In the genomic region with DNA sequence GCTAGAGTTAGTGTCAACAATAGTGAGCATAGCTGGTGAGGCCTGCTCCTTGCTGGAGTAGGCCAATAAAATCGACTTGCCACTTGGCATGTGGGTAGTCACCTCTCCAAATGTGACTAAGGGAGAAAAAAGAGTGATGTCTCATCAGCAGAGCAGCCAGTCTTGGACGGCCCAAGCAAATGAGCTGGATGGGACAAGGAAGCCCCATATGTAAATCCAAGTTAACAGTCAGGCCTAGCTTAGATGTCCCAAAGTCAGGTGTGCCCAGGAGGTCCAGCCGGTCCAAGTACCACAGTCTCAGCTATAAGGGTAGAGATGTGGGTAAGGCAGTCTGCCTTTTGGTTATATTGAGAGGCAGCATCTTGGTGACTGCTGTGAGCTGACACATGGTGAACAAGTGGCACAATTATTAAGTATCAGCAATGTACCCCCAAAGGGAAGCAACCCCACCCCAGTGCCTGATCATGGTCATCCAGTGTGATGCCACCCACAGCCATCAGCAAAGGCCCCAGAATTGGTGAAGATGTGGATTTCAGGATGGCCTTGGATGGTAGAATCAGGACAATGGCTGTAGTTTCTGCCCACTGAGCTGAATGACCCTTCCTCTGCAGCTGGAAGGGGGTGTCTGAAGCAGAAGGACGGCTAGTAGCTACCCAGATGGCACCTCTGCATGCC, we compare ENCODE assay signal across 16 cellular contexts.
"Had no signal": no experiment of that assay in that cellular context is flagged by ENCODE, and none has a peak within 500 bp of the region (broad histone marks: within the 10 kb centered on the region; RNA-seq: fewer than 3 reads in every experiment).

No MANE protein-coding gene starts in this region.

- H3K4me3 ChIP-seq: neural progenitor cell, prostate gland had no signal

- H3K4me3 Mint-ChIP-seq: activated naive CD4-positive, alpha-beta T cell treated with anti-CD3 and anti-CD28 coated beads for 36 hours; activated naive CD8-positive, alpha-beta T cell treated with anti-CD3 and anti-CD28 coated beads, Interleukin-2, amount 50 U/mL, for 24 hours; immature natural killer cell; naive thymus-derived CD4-positive, alpha-beta T cell; neural progenitor cell; stimulated activated memory B cell treated with anti-CD40 and anti-IgM and Interleukin-4, amounts not matched to agents 10 μg/mL and 1 μg/mL and 100 μg/mL, for 72 hours had no signal

- H3K4me1 Mint-ChIP-seq: activated naive CD8-positive, alpha-beta T cell treated with anti-CD3 and anti-CD28 coated beads, Interleukin-2, amount 50 U/mL, for 24 hours; immature natural killer cell; naive thymus-derived CD4-positive, alpha-beta T cell; neural progenitor cell had no signal

- H3K27ac ChIP-seq: neural progenitor cell, prostate gland had no signal

- H3K36me3 Mint-ChIP-seq: immature natural killer cell; naive thymus-derived CD4-positive, alpha-beta T cell; neural progenitor cell; stimulated activated memory B cell treated with anti-CD40 and anti-IgM and Interleukin-4, amounts not matched to agents 10 μg/mL and 1 μg/mL and 100 μg/mL, for 72 hours had no signal

- H3K27ac Mint-ChIP-seq: activated naive CD4-positive, alpha-beta T cell treated with anti-CD3 and anti-CD28 coated beads for 36 hours; activated naive CD8-positive, alpha-beta T cell treated with anti-CD3 and anti-CD28 coated beads, Interleukin-2, amount 50 U/mL, for 24 hours; immature natural killer cell; naive thymus-derived CD4-positive, alpha-beta T cell; neural progenitor cell; stimulated activated memory B cell treated with anti-CD40 and anti-IgM and Interleukin-4, amounts not matched to agents 10 μg/mL and 1 μg/mL and 100 μg/mL, for 72 hours had no signal

- DNase-seq: activated naive CD4-positive, alpha-beta T cell treated with anti-CD3 and anti-CD28 coated beads for 36 hours; activated naive CD8-positive, alpha-beta T cell treated with anti-CD3 and anti-CD28 coated beads, Interleukin-2, amount 50 U/mL, for 24 hours; aorta; effector CD4-positive, alpha-beta T cell; immature natural killer cell; mesenchymal stem cell; right cardiac atrium; small intestine; stimulated activated CD4-positive, alpha-beta T cell treated with anti-CD3 and anti-CD28 coated beads, Interleukin-4, amount 100 ng/mL, for 24 hours; T-helper 1 cell; T1000 had no signal

- H3K27me3 ChIP-seq: neural progenitor cell had no signal

- ATAC-seq: activated CD4-positive, CD25-positive, alpha-beta regulatory T cell treated with anti-CD3 and anti-CD28 coated beads, Interleukin-2, amount 50 U/mL, for 24 hours; activated naive CD8-positive, alpha-beta T cell treated with anti-CD3 and anti-CD28 coated beads, Interleukin-2, amount 50 U/mL, for 24 hours; naive thymus-derived CD4-positive, alpha-beta T cell; right cardiac atrium; stimulated activated memory B cell treated with anti-CD40 and anti-IgM and Interleukin-4, amounts not matched to agents 10 μg/mL and 1 μg/mL and 100 μg/mL, for 72 hours had no signal

- H3K4me1 ChIP-seq: neural progenitor cell, prostate gland had no signal

- H3K27me3 Mint-ChIP-seq: activated naive CD8-positive, alpha-beta T cell treated with anti-CD3 and anti-CD28 coated beads, Interleukin-2, amount 50 U/mL, for 24 hours; stimulated activated memory B cell treated with anti-CD40 and anti-IgM and Interleukin-4, amounts not matched to agents 10 μg/mL and 1 μg/mL and 100 μg/mL, for 72 hours had no signal

- H3K9me3 ChIP-seq: prostate gland had no signal

- H3K36me3 ChIP-seq: neural progenitor cell, prostate gland had no signal

- H3K9me3 Mint-ChIP-seq: activated naive CD4-positive, alpha-beta T cell treated with anti-CD3 and anti-CD28 coated beads for 36 hours; activated naive CD8-positive, alpha-beta T cell treated with anti-CD3 and anti-CD28 coated beads, Interleukin-2, amount 50 U/mL, for 24 hours; immature natural killer cell; naive thymus-derived CD4-positive, alpha-beta T cell; stimulated activated memory B cell treated with anti-CD40 and anti-IgM and Interleukin-4, amounts not matched to agents 10 μg/mL and 1 μg/mL and 100 μg/mL, for 72 hours had no signal
